In genomic region chr10:121503587-121504051, GRCh38 we compare ENCODE assay signal across 1 cellular context.
TF ChIP-seq lines count a peak whose summit lies in the region.

No MANE protein-coding gene starts in this region.

TF ChIP-seq in HepG2, 621 proteins besides CTCF, POLR2A, EP300 and RAD21 (continued from another document):
- no peak for TF ChIP-seq KIAA2018 (CRISPR knock-in tag; IDR thresholded peaks at IDR 0.05; ENCODE audit: borderline replicate concordance)
- no peak for TF ChIP-seq ZNF556 (CRISPR knock-in tag; IDR thresholded peaks at IDR 0.05; ENCODE audit: borderline replicate concordance)
- TF ChIP-seq POLR2AphosphoS2 (IDR thresholded peaks at IDR 0.05; ENCODE audit: low read depth, low read length): no peak
- TF ChIP-seq SALL2 (CRISPR knock-in tag; IDR thresholded peaks at IDR 0.05): no peak
- TF ChIP-seq ZNF335 (CRISPR knock-in tag; IDR thresholded peaks at IDR 0.05): no peak
- no peak for TF ChIP-seq UBTF (CRISPR knock-in tag; IDR thresholded peaks at IDR 0.05)
- no peak for TF ChIP-seq NONO (IDR thresholded peaks at IDR 0.05)
- TF ChIP-seq NONO (CRISPR knock-in tag; conservative IDR thresholded peaks at IDR 0.05): no peak
- TF ChIP-seq GATAD1 (CRISPR knock-in tag; IDR thresholded peaks at IDR 0.05): no peak
- TF ChIP-seq ETV6 (CRISPR knock-in tag; conservative IDR thresholded peaks at IDR 0.05): no peak
- no peak for TF ChIP-seq U2AF2 (IDR thresholded peaks at IDR 0.05; ENCODE audit: low read depth, low read length)
- TF ChIP-seq ZFX (CRISPR knock-in tag; IDR thresholded peaks at IDR 0.05; ENCODE audit: low read depth): no peak
- no peak for TF ChIP-seq ZBTB1 (CRISPR knock-in tag; IDR thresholded peaks at IDR 0.05; ENCODE audit: borderline replicate concordance)
- no peak for TF ChIP-seq RCOR2 (CRISPR knock-in tag; IDR thresholded peaks at IDR 0.05)
- no peak for TF ChIP-seq TFE3 (CRISPR knock-in tag; IDR thresholded peaks at IDR 0.05)
- TF ChIP-seq ZNF660 (CRISPR knock-in tag; IDR thresholded peaks at IDR 0.05; ENCODE audit: borderline replicate concordance, low read depth): no peak
- TF ChIP-seq ZNF878 (CRISPR knock-in tag; IDR thresholded peaks at IDR 0.05): no peak
